In genomic region chr15:101059381-101060341, GRCh38 we compare ENCODE assay signal across 20 cellular contexts.
A peak's percentile ranks its signal among the peaks of the same experiment; 100 is the strongest.
DNase-seq lines count a peak whose midpoint lies in the region; ATAC-seq and TF ChIP-seq lines count a peak whose summit lies in the region.
"Had no signal": no experiment of that assay in that cellular context is flagged by ENCODE, and none has a peak within 500 bp of the region (broad histone marks: within the 10 kb centered on the region; RNA-seq: fewer than 3 reads in every experiment).

No MANE protein-coding gene starts in this region.

- H3K4me3 ChIP-seq in endodermal cell (ENCODE audit: low read length): no peak overlapping the region
- H3K4me3 ChIP-seq: A549, dorsolateral prefrontal cortex, gastroesophageal sphincter, tibial artery had no signal

- no peaks in the 10 kb centered on the region for H3K36me3 ChIP-seq in endodermal cell (ENCODE audit: control insufficient read depth, insufficient read depth, low read length)

- H3K9me3 ChIP-seq in endodermal cell (ENCODE audit: control insufficient read depth, low read length): no peaks in the 10 kb centered on the region
- H3K9me3 ChIP-seq: A549, gastroesophageal sphincter, tibial artery had no signal

- ATAC-seq in activated T-cell treated with anti-CD3 and anti-CD28 coated beads, Interleukin-2, amount 50 U/mL, for 4 hours: no peak
- no peak for ATAC-seq in GM19397 (IDR thresholded peaks at IDR 0.05; ENCODE audit: unreplicated experiment)
- ATAC-seq: A549, gastroesophageal sphincter had no signal

- no peaks in the 10 kb centered on the region for H3K27me3 ChIP-seq in endodermal cell (ENCODE audit: control insufficient read depth, insufficient read depth, low read length, poor library complexity, severe bottlenecking)
- H3K27me3 ChIP-seq: dorsolateral prefrontal cortex, gastroesophageal sphincter, tibial artery had no signal

- H3K4me1 Mint-ChIP-seq in activated T-cell treated with anti-CD3 and anti-CD28 coated beads, Interleukin-2, amount 50 U/mL, for 24 hours (ENCODE audit: low read depth): no peaks in the 10 kb centered on the region
- no peaks in the 10 kb centered on the region for H3K4me1 Mint-ChIP-seq in activated T-cell treated with anti-CD3 and anti-CD28 coated beads, Interleukin-2, amount 50 U/mL, for 4 hours (ENCODE audit: low read depth)
- H3K4me1 Mint-ChIP-seq in endodermal cell: peaks cover 3% of the 10 kb centered on the region
- peaks cover 60% of the 10 kb centered on the region for H3K4me1 Mint-ChIP-seq in neural crest cell

- H3K9ac ChIP-seq in endodermal cell (ENCODE audit: extremely low read depth, low read length, poor library complexity, severe bottlenecking): no peak overlapping the region

- no peaks in the 10 kb centered on the region for H3K9me3 Mint-ChIP-seq in activated T-cell treated with anti-CD3 and anti-CD28 coated beads, Interleukin-2, amount 50 U/mL, for 24 hours
- H3K9me3 Mint-ChIP-seq in activated T-cell treated with anti-CD3 and anti-CD28 coated beads, Interleukin-2, amount 50 U/mL, for 4 hours: no peaks in the 10 kb centered on the region
- peaks cover 10% of the 10 kb centered on the region for H3K9me3 Mint-ChIP-seq in endodermal cell
- H3K9me3 Mint-ChIP-seq in neural crest cell: peaks cover 4% of the 10 kb centered on the region

- TF ChIP-seq CTCF in endodermal cell (conservative IDR thresholded peaks at IDR 0.05) (no peak), neural crest cell (conservative IDR thresholded peaks at IDR 0.05) (no peak)

- H3K27ac Mint-ChIP-seq in activated T-cell treated with anti-CD3 and anti-CD28 coated beads, Interleukin-2, amount 50 U/mL, for 24 hours: peak overlapping the region; percentile 16
- H3K27ac Mint-ChIP-seq in endodermal cell (no peak overlapping the region), neural crest cell (ENCODE audit: unreplicated experiment) (peak overlapping the region; percentile 92)
- H3K27ac Mint-ChIP-seq: mesothelial cell of epicardium had no signal

- 73 to 79% methylated on average over 10 to 16 of the region's 16 CpGs for WGBS in endodermal cell (ENCODE audit: insufficient coverage in 1 of 2, insufficient read length in 1 of 2), 2 experiments

- DNase-seq in activated T-cell treated with anti-CD3 and anti-CD28 coated beads, Interleukin-2, amount 50 U/mL, for 24 hours: no peak
- no peak for DNase-seq in activated T-cell treated with anti-CD3 and anti-CD28 coated beads, Interleukin-2, amount 50 U/mL, for 4 hours
- peak; percentile 32 for DNase-seq in endodermal cell
- no peak for DNase-seq in neural crest cell (ENCODE audit: low read depth, low spot score)
- no peak for DNase-seq in stimulated activated naive CD4-positive, alpha-beta T cell (lab: John Stamatoyannopoulos, UW)
- no peak for DNase-seq in NCI-H524 (lab: John Stamatoyannopoulos, UW)
- DNase-seq in superior temporal gyrus (ENCODE audit: extremely low spot score): no peak
- DNase-seq: C1 segment of cervical spinal cord, erythroblast, kidney glomerular epithelial cell, NCI-H1694 treated with DMSO at 0.1 percent for 48 hours, NCI-H774, OCI-M1, retina had no signal

- H3K36me3 Mint-ChIP-seq in activated T-cell treated with anti-CD3 and anti-CD28 coated beads, Interleukin-2, amount 50 U/mL, for 24 hours (ENCODE audit: low read depth): no peaks in the 10 kb centered on the region
- no peaks in the 10 kb centered on the region for H3K36me3 Mint-ChIP-seq in activated T-cell treated with anti-CD3 and anti-CD28 coated beads, Interleukin-2, amount 50 U/mL, for 4 hours (ENCODE audit: insufficient read depth)
- H3K36me3 Mint-ChIP-seq in endodermal cell (ENCODE audit: low read depth): peaks cover 17% of the 10 kb centered on the region
- H3K36me3 Mint-ChIP-seq in neural crest cell (ENCODE audit: low read depth): peaks cover 7% of the 10 kb centered on the region

- H3K27ac ChIP-seq in endodermal cell (ENCODE audit: low read depth, low read length): no peak overlapping the region
- H3K27ac ChIP-seq: A549, dorsolateral prefrontal cortex, gastroesophageal sphincter, tibial artery had no signal

- H3K4me1 ChIP-seq in endodermal cell (ENCODE audit: control insufficient read depth, insufficient read depth, low read length): no peaks in the 10 kb centered on the region
- H3K4me1 ChIP-seq: A549 had no signal

- no peak overlapping the region for H3K4me3 Mint-ChIP-seq in activated T-cell treated with anti-CD3 and anti-CD28 coated beads, Interleukin-2, amount 50 U/mL, for 24 hours
- no peak overlapping the region for H3K4me3 Mint-ChIP-seq in activated T-cell treated with anti-CD3 and anti-CD28 coated beads, Interleukin-2, amount 50 U/mL, for 4 hours
- H3K4me3 Mint-ChIP-seq in endodermal cell (no peak overlapping the region), neural crest cell (peak overlapping the region; percentile 35)
- H3K4me3 Mint-ChIP-seq: mesothelial cell of epicardium had no signal

- H3K27me3 Mint-ChIP-seq in activated T-cell treated with anti-CD3 and anti-CD28 coated beads, Interleukin-2, amount 50 U/mL, for 24 hours: no peaks in the 10 kb centered on the region
- H3K27me3 Mint-ChIP-seq in activated T-cell treated with anti-CD3 and anti-CD28 coated beads, Interleukin-2, amount 50 U/mL, for 4 hours (ENCODE audit: low read depth): peaks cover 3% of the 10 kb centered on the region
- H3K27me3 Mint-ChIP-seq in endodermal cell (ENCODE audit: insufficient read depth) (no peaks in the 10 kb centered on the region), neural crest cell (ENCODE audit: low read depth) (no peaks in the 10 kb centered on the region)
